Comparison of ENCODE assay signal across 8 cellular contexts in the genomic region with DNA sequence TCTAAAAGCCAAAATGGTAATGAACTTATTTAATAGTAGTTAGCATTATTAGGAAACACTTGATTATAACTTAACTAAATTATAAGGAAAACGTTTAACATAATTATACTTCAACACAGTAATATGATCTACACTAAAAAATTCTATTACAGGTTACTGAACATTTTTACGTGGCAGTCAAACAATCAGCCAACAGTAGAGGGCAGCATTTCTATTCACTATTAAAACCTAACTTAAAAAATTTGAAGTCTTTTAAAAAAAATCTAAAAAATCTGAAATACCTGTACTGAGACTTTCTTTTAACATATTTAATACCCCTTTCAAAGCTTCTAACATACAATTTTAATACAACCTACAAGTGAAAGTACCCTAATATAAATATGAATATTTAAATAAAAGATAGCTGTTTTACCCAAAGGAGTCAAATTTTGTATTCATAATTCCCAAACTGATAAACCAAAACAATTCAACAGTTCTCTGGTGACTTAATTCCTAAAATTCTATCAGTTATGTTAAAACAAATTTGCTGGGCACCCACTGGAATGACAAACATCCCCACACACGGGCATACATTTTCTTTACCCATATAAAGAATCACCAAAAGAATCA. TPM values are rescaled to one million over a fixed set of nuclear protein-coding genes. Genes with fewer than 3 reads are reported as not detected.
DNase-seq lines count a peak whose midpoint lies in the region; ATAC-seq and TF ChIP-seq lines count a peak whose summit lies in the region.

No MANE protein-coding gene starts in this region.

- H3K4me1 ChIP-seq in A673 (ENCODE audit: insufficient read depth, low read length, poor library complexity, severe bottlenecking), result peaks cover 57% of the 10 kb centered on the region
- peaks cover 0 to 20% (median 0%) of the 10 kb centered on the region in 3 donors for H3K4me1 ChIP-seq in gastroesophageal sphincter
- H3K4me1 ChIP-seq in spleen, result peaks cover 0 to 67% (median 16%) of the 10 kb centered on the region in 6 donors

- POLR2A ChIA-PET in A673 (lab: Charles Lee; ENCODE audit: low non-redundant PET), result no interaction called here

- WGBS in gastroesophageal sphincter (ENCODE audit: low coverage in 1 of 2), 2 donors, result 8 to 10% methylated on average over 3 of the region's 3 CpGs
- 25 to 29% (median 28%) methylated on average over 3 of the region's 3 CpGs for WGBS in spleen, 5 donors

- peak; percentile 60 for DNase-seq in A673 (ENCODE audit: low spot score)
- DNase-seq in Daoy (ENCODE audit: low read depth), result peak; percentile 32
- peak; percentile 20 to 61 for DNase-seq in NCI-H2081 (lab: John Stamatoyannopoulos, UW)
- peak; percentile 12 to 29 for DNase-seq in activated CD4-positive, alpha-beta T cell treated with anti-CD3 and anti-CD28 coated beads, Interleukin-2, amount 50 U/mL, for 48 hours
- DNase-seq in spleen, result no peak
- DNase-seq in 8988T, result no peak

- intact Hi-C loops in A673 (cut with micrococcal nuclease; ENCODE audit: unreplicated experiment) (loop anchor here (2.0 to 5.0 kb wide), 2 partner anchors 200 to 254 kb away; no protein-coding TSS in a partner anchor), spleen (cut with DNase I; ENCODE audit: low total_unique reads) (loop anchor here (2.0 kb wide), 1 partner anchor 254 kb away; no protein-coding TSS in a partner anchor)

- no peak for TF ChIP-seq EP300 in gastroesophageal sphincter (IDR thresholded peaks at IDR 0.05)

- H3K27me3 ChIP-seq in A673 (replicated peaks; ENCODE audit: insufficient read depth, low read depth, low read length, poor library complexity), result no peaks in the 10 kb centered on the region
- no peaks in the 10 kb centered on the region for H3K27me3 ChIP-seq in gastroesophageal sphincter
- no peaks in the 10 kb centered on the region for H3K27me3 ChIP-seq in spleen (replicated peaks in 1 of 7)

- ATAC-seq in gastroesophageal sphincter, result no peak
- ATAC-seq in HG02571 (IDR thresholded peaks at IDR 0.05; ENCODE audit: unreplicated experiment), result no peak

- H3K4me3 ChIP-seq in A673 (ENCODE audit: low read depth, low read length, poor library complexity, severe bottlenecking) (no peak overlapping the region), gastroesophageal sphincter (no peak overlapping the region), spleen (no peak overlapping the region)

- CTCF ChIA-PET in A673 (lab: Charles Lee), result interaction anchor here (0.6 to 1.4 kb wide), 3 partner anchors 74 to 245 kb away, joined by 3 to 4 read pairs (median 3); no protein-coding TSS in a partner anchor

- H3K27ac ChIP-seq in A673 (ENCODE audit: low read depth, low read length, poor library complexity, severe bottlenecking), result peak overlapping the region; percentile 2
- H3K27ac ChIP-seq in gastroesophageal sphincter, result no peak overlapping the region
- no peak overlapping the region for H3K27ac ChIP-seq in spleen

- no peaks in the 10 kb centered on the region for H3K9me3 ChIP-seq in A673 (ENCODE audit: low read depth, low read length, poor library complexity, severe bottlenecking)
- no peaks in the 10 kb centered on the region for H3K9me3 ChIP-seq in gastroesophageal sphincter
- no peaks in the 10 kb centered on the region for H3K9me3 ChIP-seq in spleen

- TF ChIP-seq CTCF in A673 (conservative IDR thresholded peaks at IDR 0.05; ENCODE audit: low read depth, low read length) (peak; percentile 81), gastroesophageal sphincter (IDR thresholded peaks at IDR 0.05) (peak; percentile 57 to 72 (median 64)), spleen (IDR thresholded peaks at IDR 0.05 in 8 of 11, conservative IDR thresholded peaks at IDR 0.05 in 3 of 11) (peak in 9 of 11 experiments; percentile 40 to 73 (median 63))

- peaks cover 4% of the 10 kb centered on the region for H3K36me3 ChIP-seq in A673 (ENCODE audit: insufficient read depth, low read length, poor library complexity, severe bottlenecking)
- H3K36me3 ChIP-seq in gastroesophageal sphincter, result no peaks in the 10 kb centered on the region
- H3K36me3 ChIP-seq in spleen, result peaks cover 0 to 6% (median 0%) of the 10 kb centered on the region in 6 donors

- TF ChIP-seq POLR2A in gastroesophageal sphincter (IDR thresholded peaks at IDR 0.05) (no peak), spleen (IDR thresholded peaks at IDR 0.05) (no peak)

- BruUV-seq in A673 (replicated peaks; lab: Mats Ljungman, UMichigan), result no TSS peak

RNA-seq across cellular contexts. Expression of a gene that starts 41.5 kb away (rescaled TPM):
- 107 TPM in 2 replicates for total RNA-seq in A673 (2021)
- 69.6 and 111 TPM in 2 replicates for total RNA-seq in Daoy (2014; rRNA removed; shearing (Covaris generic))
- total RNA-seq in gastroesophageal sphincter, result 10 to 100 TPM; 71.4 to 90.4 (median 80.9) TPM
- total RNA-seq in spleen, result 10 to 100 TPM; 54.4 to 92.3 (median 78.5) TPM
- polyA plus RNA-seq in spleen, result 10 to 100 TPM; 11.0 to 17.9 (median 12.5) TPM

Comparison
In these comparisons a context has a peak if more than half of its experiments do, and no peak if none do; other contexts are left out.
1. DNase-seq: peak in A673 (single experiment), Daoy (single experiment), NCI-H2081 (2 of 2) and activated CD4-positive, alpha-beta T cell treated with anti-CD3 and anti-CD28 coated beads, Interleukin-2, amount 50 U/mL, for 48 hours (2 of 2); none in spleen (single experiment) and 8988T (single experiment).
2. Peak in every context shown above with its lines, with median percentiles within 50 percentile points of each other: CTCF ChIP-seq.